In the genomic region with DNA sequence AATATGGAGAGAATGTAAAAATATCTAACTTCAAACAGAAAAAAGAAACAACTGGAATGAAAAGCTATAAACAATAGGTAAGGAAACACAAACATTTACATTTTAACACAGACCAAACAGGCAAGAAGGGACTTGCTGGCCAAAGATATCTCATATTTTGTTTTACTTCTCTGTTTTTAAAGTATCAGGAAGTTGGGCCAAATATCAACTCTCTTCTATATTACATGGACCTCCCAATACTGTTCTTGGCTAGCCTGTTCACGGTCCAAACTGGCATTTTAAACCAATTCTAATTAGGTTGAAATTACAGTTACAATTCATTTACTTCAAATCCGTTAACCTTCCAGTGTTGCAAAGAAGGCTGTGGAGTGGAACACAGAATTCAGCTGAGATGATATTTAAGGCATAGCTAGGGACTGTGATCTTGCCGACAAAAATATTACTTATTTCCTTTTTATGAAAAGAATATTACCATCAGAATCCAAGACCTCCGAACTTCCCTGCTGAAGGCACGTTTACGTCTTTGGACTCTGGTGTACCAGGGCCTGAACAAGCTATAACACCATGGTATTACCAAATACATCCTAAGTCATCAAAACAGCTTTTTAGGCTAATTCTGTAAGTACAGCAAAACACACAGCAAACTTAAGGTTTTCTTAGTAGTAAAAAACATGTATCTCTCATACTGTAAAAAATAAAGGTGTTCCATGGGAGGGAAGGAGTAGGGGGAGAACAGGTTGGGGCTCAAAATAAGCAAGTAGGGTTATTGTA, we compare ENCODE assay signal across 9 cellular contexts.
DNase-seq lines count a peak whose midpoint lies in the region; ATAC-seq and TF ChIP-seq lines count a peak whose summit lies in the region.
"Had no signal": no experiment of that assay in that cellular context is flagged by ENCODE, and none has a peak within 500 bp of the region (broad histone marks: within the 10 kb centered on the region; RNA-seq: fewer than 3 reads in every experiment).

No MANE protein-coding gene starts in this region.

- H3K27me3 Mint-ChIP-seq in IgD-negative memory B cell: no peaks in the 10 kb centered on the region

- H3K36me3 Mint-ChIP-seq in IgD-negative memory B cell: peaks cover 4% of the 10 kb centered on the region

- H3K9ac ChIP-seq in BLaER1 treated with 17β-estradiol and CSF1 and Interleukin-3, amounts not matched to agents 10 nM and 100 nM: peak overlapping the region; percentile 93 to 100 (median 98)

- no peaks in the 10 kb centered on the region for H3K9me3 Mint-ChIP-seq in IgD-negative memory B cell

- in situ Hi-C loops in astrocyte of the cerebellum (cut with HindIII; ENCODE audit: low sequenced_read_pairs): no loop called here

- H3K4me3 Mint-ChIP-seq in IgD-negative memory B cell: peak overlapping the region in 3 of 4 donors; percentile 10 to 77 (median 25)

- no peak for DNase-seq in astrocyte of the cerebellum (ENCODE audit: low read depth)
- DNase-seq in epidermal melanocyte (ENCODE audit: insufficient read length, low spot score): no peak
- no peak for DNase-seq in AG20443 (ENCODE audit: low spot score)
- DNase-seq in NCI-H524 (lab: John Stamatoyannopoulos, UW): no peak
- DNase-seq: effector memory CD4-positive, alpha-beta T cell had no signal

- peak overlapping the region; percentile 1 to 74 (median 3) for H3K27ac Mint-ChIP-seq in IgD-negative memory B cell

- H3K27me3 ChIP-seq in BLaER1 treated with 17β-estradiol and CSF1 and Interleukin-3, amounts not matched to agents 10 nM and 100 nM: no peaks in the 10 kb centered on the region
- no peaks in the 10 kb centered on the region for H3K27me3 ChIP-seq in mononuclear cell (ENCODE audit: insufficient read depth, low read length)

- H3K36me3 ChIP-seq in BLaER1 treated with 17β-estradiol and CSF1 and Interleukin-3, amounts not matched to agents 10 nM and 100 nM: peaks cover 75 to 94% (median 89%) of the 10 kb centered on the region in 11 experiments

- peak overlapping the region; percentile 80 to 99 (median 88) for H3K4me2 ChIP-seq in BLaER1 treated with 17β-estradiol and CSF1 and Interleukin-3, amounts not matched to agents 10 nM and 100 nM

- peak overlapping the region; percentile 95 to 99 (median 98) for H3K27ac ChIP-seq in BLaER1 treated with 17β-estradiol and CSF1 and Interleukin-3, amounts not matched to agents 10 nM and 100 nM

- peaks cover 24 to 40% (median 31%) of the 10 kb centered on the region in 3 donors for H3K4me1 Mint-ChIP-seq in IgD-negative memory B cell

- peaks cover 25 to 64% (median 37%) of the 10 kb centered on the region in 10 experiments for H3K4me1 ChIP-seq in BLaER1 treated with 17β-estradiol and CSF1 and Interleukin-3, amounts not matched to agents 10 nM and 100 nM
- H3K4me1 ChIP-seq in mononuclear cell (ENCODE audit: insufficient read depth, low read length): peaks cover 76% of the 10 kb centered on the region

- TF ChIP-seq CTCF in astrocyte of the cerebellum (IDR thresholded peaks at IDR 0.05; ENCODE audit: low read depth, low read length, missing control alignments): no peak

- H3K9me3 ChIP-seq in BLaER1 treated with 17β-estradiol and CSF1 and Interleukin-3, amounts not matched to agents 10 nM and 100 nM (replicated peaks in 1 of 11): peaks cover 0 to 9% (median 0%) of the 10 kb centered on the region in 11 experiments; a peak in 6 of 22 replicates
- no peaks in the 10 kb centered on the region for H3K9me3 ChIP-seq in mononuclear cell (ENCODE audit: low read depth, low read length)

- ATAC-seq in HG03354 (IDR thresholded peaks at IDR 0.05; ENCODE audit: poor library complexity, severe bottlenecking, unreplicated experiment): no peak

- H3K4me3 ChIP-seq in BLaER1 treated with 17β-estradiol and CSF1 and Interleukin-3, amounts not matched to agents 10 nM and 100 nM: peak overlapping the region; percentile 80 to 99 (median 96)
- H3K4me3 ChIP-seq in astrocyte of the cerebellum (ENCODE audit: low read depth, low read length) (peak overlapping the region; percentile 89), mononuclear cell (ENCODE audit: low read length) (peak overlapping the region; percentile 64)

- H4K20me1 ChIP-seq in BLaER1 treated with 17β-estradiol and CSF1 and Interleukin-3, amounts not matched to agents 10 nM and 100 nM: peaks cover 91 to 98% (median 97%) of the 10 kb centered on the region in 11 experiments
